27 cellular contexts compared by ENCODE assay signal in the genomic region with DNA sequence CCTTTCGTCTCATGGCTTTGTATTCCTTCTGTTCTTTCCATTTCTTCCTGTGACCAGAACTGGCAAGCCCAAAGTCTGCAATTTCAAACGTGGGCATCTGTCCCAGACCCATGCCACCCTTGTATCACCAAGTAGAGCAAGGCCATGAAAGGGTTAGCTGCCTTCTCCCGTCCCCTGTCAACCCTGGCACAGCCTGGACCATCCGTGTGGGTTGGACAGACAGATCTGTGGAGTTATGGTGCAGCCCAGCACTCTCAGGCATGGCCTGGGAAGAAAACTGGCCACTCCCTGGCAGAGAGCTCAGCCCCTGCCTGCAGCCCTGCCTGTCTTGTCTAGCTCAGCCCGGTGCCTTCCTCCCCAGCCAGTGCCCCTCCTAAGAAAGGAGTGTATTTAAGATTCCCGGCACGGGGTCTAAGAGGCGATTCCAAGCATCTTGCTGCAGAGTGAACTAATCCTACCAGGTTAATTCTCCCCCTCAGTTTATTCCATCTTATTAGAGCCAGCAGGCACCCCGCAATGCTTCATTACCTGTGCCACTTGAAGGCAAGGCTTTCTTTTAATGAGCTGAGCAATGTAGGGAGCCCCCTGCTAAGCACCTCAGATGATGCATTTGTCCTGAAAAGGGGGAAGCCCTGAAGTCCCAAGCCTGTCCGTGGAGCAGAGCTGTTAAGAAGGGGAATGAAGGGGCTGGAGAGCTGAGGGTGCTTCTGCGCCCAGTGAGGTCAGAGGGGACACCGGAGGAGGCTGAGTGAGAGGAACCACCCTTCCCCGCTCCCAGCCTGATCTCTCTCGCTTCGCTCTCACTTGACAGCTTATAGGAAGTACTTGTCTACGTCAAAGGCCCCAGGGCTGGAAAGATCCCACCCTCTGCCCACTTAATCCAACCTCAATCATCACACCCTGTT.
"Had no signal": no experiment of that assay in that cellular context is flagged by ENCODE, and none has a peak within 500 bp of the region (broad histone marks: within the 10 kb centered on the region; RNA-seq: fewer than 3 reads in every experiment).

No MANE protein-coding gene starts in this region.

- H3K36me3 ChIP-seq: adrenal gland, SJCRH30 had no signal

- H3K27ac ChIP-seq: adrenal gland, RWPE1, SJCRH30, VCaP had no signal

- H3K4me3 ChIP-seq: adrenal gland, SJCRH30 had no signal

- DNase-seq: activated CD4-positive, alpha-beta T cell treated with anti-CD3 and anti-CD28 coated beads for 48 hours; activated CD4-positive, alpha-beta T cell treated with anti-CD3 and anti-CD28 coated beads, Interleukin-2, amount 50 U/mL, for 4 hours; activated CD8-positive, alpha-beta memory T cell treated with anti-CD3 and anti-CD28 coated beads, Interleukin-2, amount 50 U/mL, for 48 hours; activated CD8-positive, alpha-beta T cell treated with anti-CD3 and anti-CD28 coated beads, Interleukin-2, amount 10 ng/mL, durations not matched to agents 7 days and 5 days; activated naive CD4-positive, alpha-beta T cell treated with Interleukin-2 at 50 U/mL for 16 hours; activated T-cell treated with anti-CD3 and anti-CD28 coated beads, Interleukin-2, amount 50 U/mL, for 1 hour; adrenal gland; anterior cingulate cortex; cerebellar nuclear complex; Kasumi-1; KBM-7; NCI-H1105 treated with DMSO at 0.1 percent for 48 hours; NCI-H1436 treated with DMSO at 0.1 percent for 48 hours; NCI-H1930; NCI-H446; NCI-H526; NCI-H774; NK-92 treated with Interleukin-12 subunit alpha and Interleukin-12 subunit beta, amount 100 ng/mL, for 24 hours; OCI-M1; Right ventricle myocardium superior; SJCRH30; SK-N-SH; T-helper 1 cell had no signal

- H3K9ac ChIP-seq: SK-N-SH had no signal

- H3K9me3 ChIP-seq: adrenal gland, SJCRH30, SK-N-SH had no signal

- H3K4me1 ChIP-seq: adrenal gland, SJCRH30 had no signal

- H3K27me3 ChIP-seq: adrenal gland, SJCRH30 had no signal

- H3K4me2 ChIP-seq: SK-N-SH had no signal

- ATAC-seq: activated CD4-positive, CD25-positive, alpha-beta regulatory T cell treated with anti-CD3 and anti-CD28 coated beads, Interleukin-2, amount 50 U/mL, for 24 hours; activated CD8-positive, alpha-beta T cell treated with anti-CD3 and anti-CD28 coated beads, Interleukin-2, amount 10 ng/mL, durations not matched to agents 7 days and 5 days; Panc1 had no signal
